9 cellular contexts compared by ENCODE assay signal in the genomic region with DNA sequence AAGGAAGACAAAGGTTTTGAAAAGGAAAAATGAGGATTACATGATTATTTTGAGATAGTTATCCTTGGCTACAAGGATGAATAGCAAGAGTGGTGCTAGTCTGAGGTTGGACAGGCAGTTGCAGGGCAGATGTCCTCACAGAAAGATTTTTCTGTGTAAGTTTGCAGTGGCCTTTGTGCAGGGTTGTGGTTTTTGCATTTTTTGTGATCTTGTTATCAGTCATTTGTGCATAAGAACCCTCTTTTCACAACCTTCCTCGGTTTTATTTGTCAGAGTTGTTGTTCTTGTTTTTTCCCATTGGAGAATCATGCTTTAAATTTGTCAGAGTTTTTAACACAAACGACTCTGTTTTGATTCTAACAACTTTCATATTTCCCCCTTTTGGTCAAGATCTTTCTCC. TPM values are rescaled to one million over a fixed set of nuclear protein-coding genes. Genes with fewer than 3 reads are reported as not detected.
DNase-seq lines count a peak whose midpoint lies in the region; ATAC-seq, FAIRE-seq and TF ChIP-seq lines count a peak whose summit lies in the region.
"Had no signal": no experiment of that assay in that cellular context is flagged by ENCODE, and none has a peak within 500 bp of the region (broad histone marks: within the 10 kb centered on the region; RNA-seq: fewer than 3 reads in every experiment).

No MANE protein-coding gene starts in this region.

- no peaks in the 10 kb centered on the region for H3K9me3 ChIP-seq in ES-I3 (ENCODE audit: control insufficient read depth, insufficient read depth, low read length)
- H3K9me3 ChIP-seq in K562 (replicated peaks; ENCODE audit: control insufficient read depth, insufficient read depth, low read depth, low read length): no peaks in the 10 kb centered on the region
- H3K9me3 ChIP-seq in neural cell (ENCODE audit: low read length): no peaks in the 10 kb centered on the region

- TF ChIP-seq RAD21 in K562 (CRISPR knock-in tag; conservative IDR thresholded peaks at IDR 0.05 in 1 of 2, IDR thresholded peaks at IDR 0.05 in 1 of 2) (no peak), neural cell (conservative IDR thresholded peaks at IDR 0.05) (no peak)

- H3K27me3 ChIP-seq in K562 (ENCODE audit: control insufficient read depth in 2 of 2, insufficient read depth in 2 of 2, low read length in 2 of 2) (no peaks in the 10 kb centered on the region), neural cell (ENCODE audit: insufficient read depth, low read depth, low read length) (no peaks in the 10 kb centered on the region)

- no peak for TF ChIP-seq POLR2A in K562 (conservative IDR thresholded peaks at IDR 0.05)

- CTCF ChIA-PET in K562 (lab: Yijun Ruan, JAX; ENCODE audit: low intra/inter-chr PET ratio): no interaction called here

- no peaks in the 10 kb centered on the region for H4K20me1 ChIP-seq in K562 (replicated peaks; ENCODE audit: control insufficient read depth, insufficient read depth, low read length)
- no peaks in the 10 kb centered on the region for H4K20me1 ChIP-seq in neural cell (ENCODE audit: insufficient read depth)

- TF ChIP-seq CTCF in LNCaP clone FGC (IDR thresholded peaks at IDR 0.05; ENCODE audit: control insufficient read depth, extremely low read depth, insufficient read depth) (no peak), K562 (IDR thresholded peaks at IDR 0.05 in 2 of 3, conservative IDR thresholded peaks at IDR 0.05 in 1 of 3; ENCODE audit: insufficient read depth in 2 of 3, low read depth in 1 of 3, low read length in 3 of 3) (no peak), neural cell (IDR thresholded peaks at IDR 0.05; ENCODE audit: poor library complexity, severe bottlenecking) (no peak)

- DNase-seq in LNCaP clone FGC (ENCODE audit: low read depth): no peak
- no peak for DNase-seq in K562 (ENCODE audit: extremely low read depth in 1 of 4, low spot score in 3 of 4)
- DNase-seq in substantia nigra (lab: John Stamatoyannopoulos, UW): no peak
- no peak for DNase-seq in NCI-H524 (lab: John Stamatoyannopoulos, UW)
- DNase-seq: NCI-H446 had no signal

- POLR2A ChIA-PET in K562 (lab: Yijun Ruan, JAX): no interaction called here

- no peaks in the 10 kb centered on the region for H3K9me1 ChIP-seq in K562 (ENCODE audit: control insufficient read depth, insufficient read depth, low read length)

- no peak for TF ChIP-seq EP300 in K562 (IDR thresholded peaks at IDR 0.05; ENCODE audit: low read length)
- no peak for TF ChIP-seq EP300 in neural cell (conservative IDR thresholded peaks at IDR 0.05; ENCODE audit: poor library complexity, severe bottlenecking)

- H3K27ac ChIP-seq in K562 (ENCODE audit: extremely low read depth, low read depth, low read length) (no peak overlapping the region), neural cell (ENCODE audit: low read length) (no peak overlapping the region), substantia nigra (ENCODE audit: low read depth, low read length, poor library complexity, severe bottlenecking) (no peak overlapping the region)

- H3K79me2 ChIP-seq in K562 (ENCODE audit: control insufficient read depth, insufficient read depth, low read length) (peaks cover 25% of the 10 kb centered on the region), neural cell (replicated peaks; ENCODE audit: insufficient read depth, low read length) (peaks cover 6% of the 10 kb centered on the region)

- no TSS peak for BruUV-seq in K562 (replicated peaks; lab: Mats Ljungman, UMichigan)

- in situ Hi-C loops in K562 (cut with MboI): no loop called here

- H2AFZ ChIP-seq in K562 (ENCODE audit: low read depth, low read length) (no peak overlapping the region), neural cell (ENCODE audit: low read depth, low read length) (no peak overlapping the region)

- ATAC-seq in K562 (no peak), HG02571 (IDR thresholded peaks at IDR 0.05; ENCODE audit: unreplicated experiment) (no peak), GM21381 (IDR thresholded peaks at IDR 0.05; ENCODE audit: unreplicated experiment) (no peak)

- H3K4me3 ChIP-seq in LNCaP clone FGC (ENCODE audit: low read depth, low read length) (peak overlapping the region; percentile 73), K562 (peak overlapping the region; percentile 78), neural cell (ENCODE audit: low read length) (peak overlapping the region; percentile 85)

- peak overlapping the region; percentile 91 for H3K4me2 ChIP-seq in K562 (ENCODE audit: insufficient read depth, low read length)
- H3K4me2 ChIP-seq in neural cell (ENCODE audit: low read length): peak overlapping the region; percentile 97

- 5% methylated on average over 2 of the region's 2 CpGs for WGBS in K562 (ENCODE audit: insufficient coverage, low coverage, missing lambda C conversion rate)

- FAIRE-seq in K562 (lab: Jason Lieb, UNC): no peak

- H3K4me1 ChIP-seq in ES-I3 (ENCODE audit: insufficient read depth, low read length) (peaks cover 8% of the 10 kb centered on the region), K562 (replicated peaks in 1 of 2; ENCODE audit: control insufficient read depth in 2 of 2, insufficient read depth in 2 of 2, low read length in 2 of 2) (peaks cover 13 to 20% of the 10 kb centered on the region in 2 experiments; a peak in 4 of 5 replicates)

- H3K9ac ChIP-seq in ES-I3 (ENCODE audit: low read depth, low read length) (peak overlapping the region; percentile 88; the same call in 1 of the 2 replicates), K562 (ENCODE audit: insufficient read depth in 1 of 2, low read depth in 2 of 2, low read length in 2 of 2) (peak overlapping the region in 1 of 2 experiments; percentile 84; a peak in 2 of 4 replicates), neural cell (ENCODE audit: low read length) (peak overlapping the region; percentile 82)

- H3K36me3 ChIP-seq in ES-I3 (ENCODE audit: insufficient read depth, low read length) (no peaks in the 10 kb centered on the region), K562 (ENCODE audit: control insufficient read depth, insufficient read depth, low read length) (no peaks in the 10 kb centered on the region), neural cell (ENCODE audit: insufficient read depth, low read length) (no peaks in the 10 kb centered on the region)

- H3K9me2 ChIP-seq in neural cell (ENCODE audit: insufficient read depth, low read length): no peaks in the 10 kb centered on the region

- intact Hi-C loops in K562 (cut with micrococcal nuclease): loop anchor here (2.0 kb wide), 1 partner anchor 55 kb away; no protein-coding TSS in a partner anchor

- no peaks in the 10 kb centered on the region for H3F3A ChIP-seq in neural cell (ENCODE audit: insufficient read depth, low read length, poor library complexity, severe bottlenecking)

TF ChIP-seq in K562, 482 proteins besides CTCF, POLR2A, EP300 and RAD21:
- no peak for TF ChIP-seq CHD1 (IDR thresholded peaks at IDR 0.05; ENCODE audit: low read length)

TF ChIP-seq in neural cell, 6 proteins besides CTCF, POLR2A, EP300 and RAD21 (continues in another document):
- TF ChIP-seq SMC3 (conservative IDR thresholded peaks at IDR 0.05; ENCODE audit: poor library complexity): no peak
- no peak for TF ChIP-seq TAF1 (IDR thresholded peaks at IDR 0.05; ENCODE audit: low read depth)
- no peak for TF ChIP-seq EZH2 (IDR thresholded peaks at IDR 0.05; ENCODE audit: borderline replicate concordance, insufficient read depth, low read length, poor library complexity, severe bottlenecking)

RNA-seq across cellular contexts. Expression of a gene that starts 1.4 kb away (rescaled TPM):
- total RNA-seq in K562 (2011; cell fraction: chromatin; rRNA removed; ENCODE audit: low replicate concordance): 11.6 and 24.3 TPM in 2 replicates
- 22.4 and 24.5 TPM in 2 replicates for total RNA-seq in K562 (2011; cell fraction: nucleolus; rRNA removed)
- 18.8 and 20.0 TPM in 2 replicates for total RNA-seq in K562 (2011; cell fraction: nucleoplasm; rRNA removed)
- total RNA-seq in K562 (2014; rRNA removed) (6.9 and 11.7 TPM in 2 replicates), K562 (2014; rRNA removed; fragmentation: Illumina TruSeq; extraction: Trizol) (6.3 and 7.7 TPM in 2 replicates), K562 (2015; rRNA removed; fragmentation: Illumina TruSeq; extraction: Trizol) (9.2 and 9.5 TPM in 2 replicates), K562 (2021) (11.9 and 12.4 TPM in 2 replicates)
- polyA plus RNA-seq in K562 (2011; rRNA removed) (5.0 and 5.1 TPM in 2 replicates), K562 (2014; fragmentation: Illumina TruSeq; extraction: Trizol) (4.2 and 5.3 TPM in 2 replicates), K562 (2014; fragmentation: Nextera tagmentation; extraction: Ambion mirVana) (under 1 TPM; 0.56 to 0.99 TPM), K562 (2014; rRNA removed) (5.2 and 6.8 TPM in 2 replicates), neural cell (2.2 and 6.6 TPM in 2 replicates)
- polyA plus RNA-seq in K562 (2011; cell fraction: cytosol; rRNA removed): 5.5 and 6.0 TPM in 2 replicates
- 3.8 and 5.5 TPM in 2 replicates for polyA plus RNA-seq in K562 (2011; cell fraction: nucleus; rRNA removed)
- 2.4 and 3.0 TPM in 2 replicates for polyA plus RNA-seq in K562 (2012)
- polyA minus RNA-seq in K562 (2011; rRNA and poly(A)+ RNA removed): 13.2 and 19.0 TPM in 2 replicates
- polyA minus RNA-seq in K562 (2011; cell fraction: cytosol; rRNA and poly(A)+ RNA removed): 14.0 and 14.1 TPM in 2 replicates
- polyA minus RNA-seq in K562 (2011; cell fraction: nucleus; rRNA and poly(A)+ RNA removed): 7.5 and 9.2 TPM in 2 replicates
- 13.1 and 20.2 TPM in 2 replicates for polyA minus RNA-seq in neural cell

RNA-seq across cellular contexts. Expression of a gene that starts 31.0 kb away (rescaled TPM):
- 399 and 583 TPM in 2 replicates for total RNA-seq in K562 (2011; cell fraction: chromatin; rRNA removed; ENCODE audit: low replicate concordance)
- 378 and 395 TPM in 2 replicates for total RNA-seq in K562 (2011; cell fraction: nucleolus; rRNA removed)
- total RNA-seq in K562 (2011; cell fraction: nucleoplasm; rRNA removed): 386 and 451 TPM in 2 replicates
- total RNA-seq in K562 (2014; rRNA removed) (26.6 and 38.5 TPM in 2 replicates), K562 (2014; rRNA removed; fragmentation: Illumina TruSeq; extraction: Trizol) (26.9 and 27.2 TPM in 2 replicates), K562 (2015; rRNA removed; fragmentation: Illumina TruSeq; extraction: Trizol) (22.4 and 24.8 TPM in 2 replicates), K562 (2021) (73.9 and 84.2 TPM in 2 replicates)
- polyA plus RNA-seq in K562 (2011; rRNA removed) (55.3 and 89.8 TPM in 2 replicates), K562 (2014; fragmentation: Illumina TruSeq; extraction: Trizol) (64.5 and 74.3 TPM in 2 replicates), K562 (2014; fragmentation: Nextera tagmentation; extraction: Ambion mirVana) (1 to 10 TPM; 1.1 TPM), K562 (2014; rRNA removed) (62.8 and 63.9 TPM in 2 replicates), neural cell (73.0 and 87.3 TPM in 2 replicates)
- 94.7 and 107 TPM in 2 replicates for polyA plus RNA-seq in K562 (2011; cell fraction: cytosol; rRNA removed)
- polyA plus RNA-seq in K562 (2011; cell fraction: nucleus; rRNA removed): 167 and 200 TPM in 2 replicates
- polyA plus RNA-seq in K562 (2012): 57.0 and 119 TPM in 2 replicates
- 76.8 and 96.3 TPM in 2 replicates for polyA minus RNA-seq in K562 (2011; rRNA and poly(A)+ RNA removed)
- polyA minus RNA-seq in K562 (2011; cell fraction: cytosol; rRNA and poly(A)+ RNA removed): 59.7 and 96.8 TPM in 2 replicates
- polyA minus RNA-seq in K562 (2011; cell fraction: nucleus; rRNA and poly(A)+ RNA removed): 55.1 and 75.6 TPM in 2 replicates
- polyA minus RNA-seq in neural cell: 131 and 133 TPM in 2 replicates
